ENCODE assay signal across 8 cellular contexts in the genomic region with DNA sequence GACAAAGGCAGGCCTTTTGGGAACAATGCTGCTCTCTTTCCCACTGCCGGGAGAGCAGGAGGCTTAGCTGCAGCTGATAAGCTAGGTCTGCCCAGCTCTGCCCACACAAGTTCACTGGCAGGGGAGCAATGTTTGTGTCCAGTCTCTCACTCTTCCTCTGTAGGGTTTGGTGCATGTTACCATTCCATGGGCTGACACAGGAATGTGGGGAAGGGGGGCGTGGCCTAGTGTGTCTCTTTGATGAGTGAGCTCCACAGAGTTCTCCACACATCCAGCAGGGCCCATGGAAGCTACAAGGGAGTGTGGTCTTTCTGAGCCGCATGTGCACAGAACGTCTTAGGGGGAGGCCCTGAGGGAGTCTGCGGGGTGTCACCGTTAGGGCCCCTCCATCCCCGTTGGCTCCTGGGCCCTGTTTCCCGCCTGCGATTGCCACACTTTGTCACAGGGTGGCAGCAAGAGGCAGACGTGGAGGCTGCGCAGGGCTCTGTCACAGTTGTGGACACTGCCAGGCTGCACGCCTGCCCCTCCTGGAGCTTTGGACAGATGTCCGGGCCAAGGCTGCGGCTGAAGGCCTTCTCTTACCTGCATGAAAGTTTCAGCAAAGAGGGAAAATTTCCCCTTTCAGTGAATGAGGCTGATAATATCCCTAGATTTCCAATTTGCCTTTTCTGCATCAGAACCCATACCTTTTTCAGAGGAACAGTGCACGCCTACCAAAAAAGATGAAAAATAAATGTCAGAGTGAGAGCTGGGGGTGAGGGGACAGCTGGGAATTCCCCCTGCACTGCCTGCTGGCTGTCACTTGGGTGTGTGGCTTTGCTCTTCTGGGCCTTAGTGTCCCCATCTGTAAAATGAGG. TPM values are rescaled to one million over a fixed set of nuclear protein-coding genes. Genes with fewer than 3 reads are reported as not detected.
A peak's percentile ranks its signal among the peaks of the same experiment; 100 is the strongest.
DNase-seq lines count a peak whose midpoint lies in the region; ATAC-seq, FAIRE-seq and TF ChIP-seq lines count a peak whose summit lies in the region.
"Had no signal": no experiment of that assay in that cellular context is flagged by ENCODE, and none has a peak within 500 bp of the region (broad histone marks: within the 10 kb centered on the region; RNA-seq: fewer than 3 reads in every experiment).

No MANE protein-coding gene starts in this region.

- WGBS in K562 (ENCODE audit: insufficient coverage, low coverage, missing lambda C conversion rate) = 0% methylated on average over 13 of the region's 15 CpGs
- WGBS in mesenchymal stem cell = 29% methylated on average over 14 of the region's 15 CpGs

- H3K27ac ChIP-seq in K562 (ENCODE audit: extremely low read depth, low read depth, low read length) = no peak overlapping the region
- H3K27ac ChIP-seq in vagina = no peak overlapping the region
- no peak overlapping the region for H3K27ac ChIP-seq in mesenchymal stem cell (ENCODE audit: low read length, poor library complexity, severe bottlenecking)
- H3K27ac ChIP-seq: SK-N-MC had no signal

- H2AK5ac ChIP-seq in mesenchymal stem cell (ENCODE audit: low read length, severe bottlenecking) = no peak overlapping the region

- BruUV-seq in K562 (replicated peaks; lab: Mats Ljungman, UMichigan) = no TSS peak

- TF ChIP-seq EP300 in K562 (IDR thresholded peaks at IDR 0.05; ENCODE audit: low read length) = no peak

- H3K4me3 ChIP-seq in K562 = no peak overlapping the region
- no peak overlapping the region for H3K4me3 ChIP-seq in vagina
- no peak overlapping the region for H3K4me3 ChIP-seq in mesenchymal stem cell (ENCODE audit: insufficient read depth in 1 of 2, low read depth in 1 of 2, low read length in 2 of 2)
- H3K4me3 ChIP-seq: SK-N-MC had no signal

- H3K4ac ChIP-seq in mesenchymal stem cell (ENCODE audit: low read depth in 1 of 2, low read length in 2 of 2) = no peak overlapping the region

- no peak overlapping the region for H2BK120ac ChIP-seq in mesenchymal stem cell (ENCODE audit: low read depth, low read length)

- POLR2A ChIA-PET in K562 (lab: Yijun Ruan, JAX) = interaction anchor here (0.6 kb wide), 1 partner anchor 1487 kb away, joined by 3 read pairs; no protein-coding TSS in a partner anchor

- H3K4me1 ChIP-seq in K562 (replicated peaks in 1 of 2; ENCODE audit: control insufficient read depth in 2 of 2, insufficient read depth in 2 of 2, low read length in 2 of 2) (no peaks in the 10 kb centered on the region), vagina (no peaks in the 10 kb centered on the region), mesenchymal stem cell (ENCODE audit: control insufficient read depth, insufficient read depth, low read depth, low read length) (no peaks in the 10 kb centered on the region)

- H3K9me3 ChIP-seq in K562 (replicated peaks; ENCODE audit: control insufficient read depth, insufficient read depth, low read depth, low read length) = no peaks in the 10 kb centered on the region
- no peaks in the 10 kb centered on the region for H3K9me3 ChIP-seq in vagina
- H3K9me3 ChIP-seq in mesenchymal stem cell (ENCODE audit: control insufficient read depth, low read length) = no peaks in the 10 kb centered on the region

- H3K18ac ChIP-seq in mesenchymal stem cell (ENCODE audit: low read depth in 1 of 2, low read length in 2 of 2) = no peak overlapping the region

- H2BK12ac ChIP-seq in mesenchymal stem cell (ENCODE audit: low read length in 2 of 2) = no peak overlapping the region

- H3K27me3 ChIP-seq in K562 (ENCODE audit: control insufficient read depth in 2 of 2, insufficient read depth in 2 of 2, low read length in 2 of 2) (no peaks in the 10 kb centered on the region), vagina (no peaks in the 10 kb centered on the region), mesenchymal stem cell (ENCODE audit: control insufficient read depth in 1 of 2, insufficient read depth in 1 of 2, low read length in 2 of 2) (peaks cover 0 to 25% of the 10 kb centered on the region in 2 experiments)

- H4K91ac ChIP-seq in mesenchymal stem cell (ENCODE audit: low read length) = no peak overlapping the region

- no peaks in the 10 kb centered on the region for H3K79me1 ChIP-seq in mesenchymal stem cell (replicated peaks; ENCODE audit: low read length, poor library complexity, severe bottlenecking)

- H2AFZ ChIP-seq in K562 (ENCODE audit: low read depth, low read length) = no peak overlapping the region
- H2AFZ ChIP-seq in mesenchymal stem cell (ENCODE audit: low read depth, low read length) = no peak overlapping the region

- no peak for TF ChIP-seq POLR2A in K562 (conservative IDR thresholded peaks at IDR 0.05)
- TF ChIP-seq POLR2A in vagina (IDR thresholded peaks at IDR 0.05) = no peak

- no peak overlapping the region for H3K23ac ChIP-seq in mesenchymal stem cell (ENCODE audit: low read length in 2 of 2)

- H2BK15ac ChIP-seq in mesenchymal stem cell (ENCODE audit: low read depth, poor library complexity, severe bottlenecking) = no peak overlapping the region

- H3K36me3 ChIP-seq in K562 (ENCODE audit: control insufficient read depth, insufficient read depth, low read length) (no peaks in the 10 kb centered on the region), vagina (no peaks in the 10 kb centered on the region), mesenchymal stem cell (ENCODE audit: control insufficient read depth in 1 of 2, insufficient read depth in 2 of 2, low read depth in 1 of 2, low read length in 2 of 2) (no peaks in the 10 kb centered on the region)

- ATAC-seq in GM18511 (IDR thresholded peaks at IDR 0.05; ENCODE audit: unreplicated experiment) (peak; percentile 52), K562 (peak; percentile 88), left colon (peak; percentile 93)

- TF ChIP-seq CTCF in K562 (IDR thresholded peaks at IDR 0.05 in 2 of 3, conservative IDR thresholded peaks at IDR 0.05 in 1 of 3; ENCODE audit: insufficient read depth in 2 of 3, low read depth in 1 of 3, low read length in 3 of 3) = peak; percentile 47 to 65 (median 54); a peak in 5 of 6 replicates
- peak in 2 of 3 experiments; percentile 27 to 28 for TF ChIP-seq CTCF in vagina (IDR thresholded peaks at IDR 0.05)

- peaks cover 3% of the 10 kb centered on the region for H3K9me1 ChIP-seq in K562 (ENCODE audit: control insufficient read depth, insufficient read depth, low read length)

- intact Hi-C loops in K562 (cut with micrococcal nuclease) (loop anchor here (10.0 kb wide), 1 partner anchor 228 kb away; no protein-coding TSS in a partner anchor), left colon (cut with DNase I, micrococcal nuclease) (loop anchor here in 1 of 2 donors (10.0 kb wide), 1 partner anchor 228 kb away; no protein-coding TSS in a partner anchor), vagina (cut with DNase I) (no loop called here)

- CTCF ChIA-PET in K562 (lab: Yijun Ruan, JAX; ENCODE audit: low intra/inter-chr PET ratio) = no interaction called here

- DNase-seq in NCI-H1930 (lab: John Stamatoyannopoulos, UW) (peak; percentile 19 to 42), K562 (ENCODE audit: extremely low read depth in 1 of 4, low spot score in 3 of 4) (peak; percentile 7 to 29 (median 14)), left colon (peak in 1 of 2 donors; percentile 64), vagina (ENCODE audit: extremely low spot score in 2 of 2) (no peak), mesenchymal stem cell (no peak), NCI-H2029 treated with DMSO at 0.1 percent for 48 hours (lab: John Stamatoyannopoulos, UW) (no peak)

- H3K9ac ChIP-seq in K562 (ENCODE audit: insufficient read depth in 1 of 2, low read depth in 2 of 2, low read length in 2 of 2) (no peak overlapping the region), mesenchymal stem cell (ENCODE audit: low read length) (no peak overlapping the region)

- in situ Hi-C loops in K562 (cut with MboI) = no loop called here

- TF ChIP-seq RAD21 in K562 (CRISPR knock-in tag; conservative IDR thresholded peaks at IDR 0.05 in 1 of 2, IDR thresholded peaks at IDR 0.05 in 1 of 2) = peak in 1 of 2 experiments; percentile 47; a peak in 2 of 4 replicates

- no peak overlapping the region for H2BK5ac ChIP-seq in mesenchymal stem cell (ENCODE audit: low read depth, low read length, poor library complexity, severe bottlenecking)

- H3K79me2 ChIP-seq in K562 (ENCODE audit: control insufficient read depth, insufficient read depth, low read length) = no peaks in the 10 kb centered on the region

- FAIRE-seq in K562 (lab: Jason Lieb, UNC) = no peak

- no peaks in the 10 kb centered on the region for H4K20me1 ChIP-seq in K562 (replicated peaks; ENCODE audit: control insufficient read depth, insufficient read depth, low read length)

- no peak overlapping the region for H4K8ac ChIP-seq in mesenchymal stem cell (ENCODE audit: low read length)

- H3K14ac ChIP-seq in mesenchymal stem cell (ENCODE audit: low read length in 2 of 2) = no peak overlapping the region

- H3K4me2 ChIP-seq in K562 (ENCODE audit: insufficient read depth, low read length) = no peak overlapping the region
- H3K4me2 ChIP-seq in mesenchymal stem cell (ENCODE audit: low read length, poor library complexity, severe bottlenecking) = no peak overlapping the region

TF ChIP-seq in K562, 482 proteins besides CTCF, POLR2A, EP300 and RAD21:
- TF ChIP-seq PYGO2 (tag; IDR thresholded peaks at IDR 0.05) (no peak), GTF2F1 (IDR thresholded peaks at IDR 0.05; ENCODE audit: low read depth, low read length) (no peak), U2AF2 (optimal IDR thresholded peaks at IDR 0.05; ENCODE audit: low read depth, low read length) (no peak), NRF1 (conservative IDR thresholded peaks at IDR 0.05 in 1 of 2, IDR thresholded peaks at IDR 0.05 in 1 of 2) (peak; percentile 43 to 48; a peak in 3 of 4 replicates)
TF ChIP-seq in K562: peak in this region for 1.

RNA-seq across cellular contexts. Expression of a gene that starts 24.3 kb away (rescaled TPM):
- not detected in 2 replicates for total RNA-seq in K562 (2011; cell fraction: chromatin; rRNA removed; ENCODE audit: low replicate concordance)
- total RNA-seq in K562 (2011; cell fraction: nucleolus; rRNA removed) = not detected in 2 replicates
- not detected in 2 replicates for total RNA-seq in K562 (2011; cell fraction: nucleoplasm; rRNA removed)
- total RNA-seq in K562 (2014; rRNA removed) = not detected in 2 replicates
- total RNA-seq in K562 (2014; rRNA removed; fragmentation: Illumina TruSeq; extraction: Trizol) = not detected in 2 replicates
- total RNA-seq in K562 (2015; rRNA removed; fragmentation: Illumina TruSeq; extraction: Trizol) = not detected in 2 replicates
- total RNA-seq in K562 (2021) = not detected in 2 replicates
- polyA plus RNA-seq in K562 (2011; rRNA removed) = not detected in 2 replicates
- polyA plus RNA-seq in K562 (2011; cell fraction: cytosol; rRNA removed) = not detected in 2 replicates
- polyA plus RNA-seq in K562 (2011; cell fraction: nucleus; rRNA removed) = not detected in 2 replicates
- polyA plus RNA-seq in K562 (2012) = not detected in 2 replicates
- polyA plus RNA-seq in K562 (2014; fragmentation: Illumina TruSeq; extraction: Trizol) = not detected in 2 replicates
- polyA plus RNA-seq in K562 (2014; fragmentation: Nextera tagmentation; extraction: Ambion mirVana) = under 1 TPM in 1 of 2 experiments, not detected in 1; 0.01 TPM
- not detected in 2 replicates for polyA plus RNA-seq in K562 (2014; rRNA removed)
- not detected in 2 replicates for polyA minus RNA-seq in K562 (2011; rRNA and poly(A)+ RNA removed)
- not detected in 2 replicates for polyA minus RNA-seq in K562 (2011; cell fraction: cytosol; rRNA and poly(A)+ RNA removed)
- not detected in 2 replicates for polyA minus RNA-seq in K562 (2011; cell fraction: nucleus; rRNA and poly(A)+ RNA removed)
- total RNA-seq in left colon = under 1 TPM; 0.24 to 0.64 TPM
- 17.2 TPM for total RNA-seq in vagina
- 0.28 TPM for polyA plus RNA-seq in mesenchymal stem cell (2013, experiment 1 of 2)
- 0.27 TPM for polyA plus RNA-seq in mesenchymal stem cell (2013, experiment 2 of 2)

Comparison
In these comparisons a context has a peak if more than half of its experiments do, and no peak if none do; other contexts are left out.
1. DNase-seq: peak in NCI-H1930 (2 of 2) and K562 (4 of 4); none in vagina (0 of 2), mesenchymal stem cell (single experiment) and NCI-H2029 treated with DMSO at 0.1 percent for 48 hours (single experiment).
2. RNA of a gene that starts 24.3 kb away (total RNA-seq): 17.2 TPM in vagina (single experiment); 0.24 to 0.64 TPM in left colon and not detected in K562; every median in the first group is over 10 times any median in the second.
3. Peak in every context shown above with its lines, with median percentiles within 50 percentile points of each other: ATAC-seq.